ENCODE assay signal across 8 cellular contexts in genomic region chr22:22959147-22959827, GRCh38.
DNase-seq lines count a peak whose midpoint lies in the region; ATAC-seq lines count a peak whose summit lies in the region.

No MANE protein-coding gene starts in this region.

- ATAC-seq in HG02623 (IDR thresholded peaks at IDR 0.05; ENCODE audit: unreplicated experiment) = no peak

- DNase-seq in D341Med (ENCODE audit: low spot score) (peak; percentile 78), KG1 (lab: John Stamatoyannopoulos, UW) (peak; percentile 28), RPMI8226 (peak; percentile 93), foreskin melanocyte (peak; percentile 36), pons (ENCODE audit: low spot score) (peak; percentile 93), ureter (ENCODE audit: low spot score) (peak; percentile 82)
- DNase-seq in activated effector memory CD4-positive, alpha-beta T cell treated with Interleukin-2 at 50 U/mL for 16 hours = peak; percentile 37

Comparison
In these comparisons a context has a peak if more than half of its experiments do, and no peak if none do; other contexts are left out.
1. DNase-seq: peak in every context shown above with its lines; median percentile 93 in RPMI8226; 93 in pons; 82 in ureter; 78 in D341Med; 37 in activated effector memory CD4-positive, alpha-beta T cell treated with Interleukin-2 at 50 U/mL for 16 hours; 36 in foreskin melanocyte; 28 in KG1.